9 cellular contexts compared by ENCODE assay signal in the genomic region with DNA sequence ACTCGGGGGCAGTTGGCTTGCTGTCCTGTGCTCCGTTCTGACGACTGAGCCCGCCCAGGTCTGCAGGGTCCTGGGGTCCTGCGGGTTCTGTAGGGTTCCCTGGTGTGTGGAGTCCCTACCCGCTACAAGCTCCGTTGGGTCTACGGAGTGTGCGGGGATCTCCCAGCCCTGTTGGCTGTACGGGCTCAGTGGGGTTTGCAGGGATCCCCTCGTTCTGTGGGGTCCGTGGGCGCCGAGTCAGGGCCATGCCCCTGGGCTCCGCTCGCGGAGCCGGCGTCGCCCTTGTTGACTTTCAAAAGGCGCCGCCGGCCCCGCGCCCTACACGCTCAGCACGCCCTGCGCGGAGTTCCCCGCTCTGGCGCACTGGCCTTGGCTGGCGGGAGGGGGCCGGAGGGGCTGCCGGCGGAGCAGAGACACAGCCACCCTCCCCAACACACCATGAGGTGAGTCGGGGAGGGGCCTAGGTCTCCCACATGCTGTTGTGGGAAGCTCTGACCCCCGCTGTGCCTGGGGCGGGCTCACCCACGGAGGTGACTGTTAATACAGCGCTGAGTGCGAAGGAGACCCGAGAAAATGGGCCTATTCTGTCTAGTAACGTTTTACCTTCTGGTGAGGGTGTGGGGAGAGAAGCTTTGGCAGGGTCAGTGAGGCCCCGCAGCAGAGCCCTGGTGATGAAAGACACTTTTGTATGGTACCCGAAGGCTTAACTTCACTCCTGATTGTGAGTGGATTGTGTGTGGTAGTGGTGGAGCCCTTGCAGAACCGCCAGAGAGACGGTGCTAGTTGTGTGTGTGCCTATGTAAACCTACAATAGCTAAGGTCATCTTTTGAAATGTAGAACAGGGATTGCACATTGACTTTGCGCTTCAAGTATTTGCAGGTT. TPM values are rescaled to one million over a fixed set of nuclear protein-coding genes. Genes with fewer than 3 reads are reported as not detected.
DNase-seq lines count a peak whose midpoint lies in the region; ATAC-seq, FAIRE-seq and TF ChIP-seq lines count a peak whose summit lies in the region.
"Had no signal": no experiment of that assay in that cellular context is flagged by ENCODE, and none has a peak within 500 bp of the region (broad histone marks: within the 10 kb centered on the region; RNA-seq: fewer than 3 reads in every experiment).

No MANE protein-coding gene starts in this region.

- H3K36me3 ChIP-seq in left ventricle myocardium inferior: no peaks in the 10 kb centered on the region
- H3K36me3 ChIP-seq in psoas muscle (ENCODE audit: insufficient read depth in 1 of 2, low read depth in 1 of 2): no peaks in the 10 kb centered on the region
- no peaks in the 10 kb centered on the region for H3K36me3 ChIP-seq in uterus

- no peaks in the 10 kb centered on the region for H3K9me3 ChIP-seq in left ventricle myocardium inferior (replicated peaks)
- H3K9me3 ChIP-seq in psoas muscle: no peaks in the 10 kb centered on the region
- H3K9me3 ChIP-seq in uterus: no peaks in the 10 kb centered on the region

- H3K27me3 ChIP-seq in left ventricle myocardium inferior (ENCODE audit: low read depth) (no peaks in the 10 kb centered on the region), psoas muscle (ENCODE audit: insufficient read depth in 3 of 3, low read length in 2 of 3) (no peaks in the 10 kb centered on the region), uterus (no peaks in the 10 kb centered on the region)

- intact Hi-C loops in left ventricle myocardium inferior (cut with micrococcal nuclease): no loop called here
- intact Hi-C loops in psoas muscle (cut with DNase I): no loop called here
- intact Hi-C loops in uterus (cut with DNase I; ENCODE audit: low total_unique reads): no loop called here

- H3K9me3 Mint-ChIP-seq in activated naive CD8-positive, alpha-beta T cell treated with anti-CD3 and anti-CD28 coated beads for 36 hours: no peaks in the 10 kb centered on the region

- H3K36me3 Mint-ChIP-seq in activated naive CD8-positive, alpha-beta T cell treated with anti-CD3 and anti-CD28 coated beads for 36 hours: peaks cover 25% of the 10 kb centered on the region

- no peak for TF ChIP-seq CTCF in GM12875 (IDR thresholded peaks at IDR 0.05; ENCODE audit: borderline replicate concordance, insufficient read depth, low read depth, low read length)
- no peak for TF ChIP-seq CTCF in left ventricle myocardium inferior (IDR thresholded peaks at IDR 0.05; ENCODE audit: borderline replicate concordance)
- no peak for TF ChIP-seq CTCF in psoas muscle (IDR thresholded peaks at IDR 0.05)
- TF ChIP-seq CTCF in uterus (IDR thresholded peaks at IDR 0.05): no peak

- peak; percentile 60 for DNase-seq in RPMI7951 (ENCODE audit: low read depth)
- peak; percentile 86 for DNase-seq in activated naive CD8-positive, alpha-beta T cell treated with anti-CD3 and anti-CD28 coated beads for 36 hours
- DNase-seq in left ventricle myocardium inferior: peak; percentile 53
- peak; percentile 30 to 53 for DNase-seq in psoas muscle
- peak; percentile 21 to 27 for DNase-seq in uterus
- no peak for DNase-seq in urothelium cell line (ENCODE audit: low spot score)

- peaks cover 68% of the 10 kb centered on the region for H3K4me1 Mint-ChIP-seq in activated naive CD8-positive, alpha-beta T cell treated with anti-CD3 and anti-CD28 coated beads for 36 hours

- ATAC-seq in HG02588 (IDR thresholded peaks at IDR 0.05; ENCODE audit: unreplicated experiment) (peak; percentile 82), psoas muscle (peak; percentile 21 to 62 (median 48))

- 31 to 35% (median 34%) methylated on average over 48 of the region's 48 CpGs for WGBS in psoas muscle, 3 donors

- FAIRE-seq in urothelium cell line (lab: Jason Lieb, UNC): no peak
- FAIRE-seq: TTC549 had no signal

- H3K4me3 ChIP-seq in GM12875 (ENCODE audit: low read depth, low read length) (peak overlapping the region; percentile 60), left ventricle myocardium inferior (peak overlapping the region; percentile 71), psoas muscle (peak overlapping the region; percentile 63), uterus (peak overlapping the region; percentile 29 to 35)

- TF ChIP-seq POLR2A in uterus (IDR thresholded peaks at IDR 0.05): no peak

- peak overlapping the region; percentile 83 for H3K27ac Mint-ChIP-seq in activated naive CD8-positive, alpha-beta T cell treated with anti-CD3 and anti-CD28 coated beads for 36 hours

- H3K27me3 Mint-ChIP-seq in activated naive CD8-positive, alpha-beta T cell treated with anti-CD3 and anti-CD28 coated beads for 36 hours: no peaks in the 10 kb centered on the region

- peak overlapping the region; percentile 81 for H3K4me3 Mint-ChIP-seq in activated naive CD8-positive, alpha-beta T cell treated with anti-CD3 and anti-CD28 coated beads for 36 hours

- H3K27ac ChIP-seq in left ventricle myocardium inferior (replicated peaks): peak overlapping the region; percentile 46
- no peak overlapping the region for H3K27ac ChIP-seq in psoas muscle
- H3K27ac ChIP-seq in uterus: peak overlapping the region in 1 of 2 donors; percentile 13

- H3K4me1 ChIP-seq in left ventricle myocardium inferior (peaks cover 52% of the 10 kb centered on the region), psoas muscle (peaks cover 24% of the 10 kb centered on the region), uterus (peaks cover 0 to 8% of the 10 kb centered on the region in 2 donors)

RNA-seq across cellular contexts. Expression of a gene that starts 8.1 kb away (rescaled TPM):
- 71.9 and 92.0 TPM in 2 replicates for total RNA-seq in RPMI7951 (2014; rRNA removed; shearing (Covaris generic))
- 10 to 100 TPM; 63.4 to 63.9 TPM for total RNA-seq in activated naive CD8-positive, alpha-beta T cell treated with anti-CD3 and anti-CD28 coated beads for 36 hours
- 39.9 TPM for total RNA-seq in left ventricle myocardium inferior
- 10 to 100 TPM; 31.5 to 45.6 (median 39.0) TPM for total RNA-seq in psoas muscle
- 10 to 100 TPM in 2 of 3 donors, 1 to 10 TPM in 1; 8.2 to 24.9 (median 12.1) TPM for polyA plus RNA-seq in psoas muscle
- total RNA-seq in uterus: 100 to 1,000 TPM in 2 of 4 donors, 10 to 100 TPM in 2; 32.6 to 128 (median 75.1) TPM

RNA-seq across cellular contexts. Expression of a gene that starts 26.3 kb away (rescaled TPM):
- total RNA-seq in RPMI7951 (2014; rRNA removed; shearing (Covaris generic)): 11.5 and 11.7 TPM in 2 replicates
- 10 to 100 TPM; 11.3 to 12.0 TPM for total RNA-seq in activated naive CD8-positive, alpha-beta T cell treated with anti-CD3 and anti-CD28 coated beads for 36 hours
- 15.6 TPM for total RNA-seq in left ventricle myocardium inferior
- total RNA-seq in psoas muscle: 10 to 100 TPM; 13.0 to 20.8 (median 15.5) TPM
- polyA plus RNA-seq in psoas muscle: 10 to 100 TPM in 2 of 3 donors, 1 to 10 TPM in 1; 9.8 to 18.3 (median 11.4) TPM
- total RNA-seq in uterus: 10 to 100 TPM in 3 of 4 donors, 1 to 10 TPM in 1; 8.7 to 25.7 (median 17.9) TPM
